Comparison of ENCODE assay signal across 26 cellular contexts in the genomic region with DNA sequence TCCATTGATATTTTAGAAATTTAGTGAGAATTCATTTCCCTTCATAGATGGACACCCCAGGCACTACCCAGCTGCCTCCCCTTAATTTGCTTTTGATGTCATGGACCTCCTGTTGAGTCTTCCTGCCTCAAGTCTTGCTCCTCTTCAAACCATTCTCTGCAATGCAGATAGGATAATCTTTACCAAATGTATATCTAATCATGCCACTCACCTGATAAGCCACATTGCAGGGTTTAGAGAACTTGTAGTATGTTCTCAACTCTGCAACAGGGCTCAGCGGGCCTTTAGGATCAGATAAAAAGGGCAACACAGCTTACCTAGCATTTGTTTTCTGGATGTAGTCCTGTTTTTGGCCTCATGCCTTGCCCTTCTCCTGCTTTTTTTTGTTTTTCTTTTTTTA.
"Had no signal": no experiment of that assay in that cellular context is flagged by ENCODE, and none has a peak within 500 bp of the region (broad histone marks: within the 10 kb centered on the region; RNA-seq: fewer than 3 reads in every experiment).

No MANE protein-coding gene starts in this region.

- ATAC-seq: stimulated activated effector memory CD8-positive, alpha-beta T cell treated with anti-CD3 and anti-CD28 coated beads, Interleukin-12 subunit alpha, Interleukin-12 subunit beta, amount 100 ng/mL, for 72 hours; stimulated activated memory B cell treated with anti-CD40 and anti-IgM and Interleukin-4, amounts not matched to agents 10 μg/mL and 1 μg/mL and 100 μg/mL, for 72 hours; stimulated activated naive B cell treated with anti-CD40 and anti-IgM and Interleukin-4, amounts not matched to agents 10 μg/mL and 1 μg/mL and 100 μg/mL, for 72 hours; stimulated activated naive CD8-positive, alpha-beta T cell treated with anti-CD3 and anti-CD28 coated beads, Interleukin-15, amount 100 ng/mL, for 72 hours; stimulated activated naive CD8-positive, alpha-beta T cell treated with anti-CD3 and anti-CD28 coated beads, Interleukin-15, Interleukin-2, amounts not matched to agents 100 U/mL and 50 U/mL, for 24 hours; upper lobe of right lung had no signal

- H3K27me3 ChIP-seq: stomach, suprapubic skin, testis, thyroid gland, tibial artery, tibial nerve, transverse colon, upper lobe of left lung, upper lobe of right lung, uterus, vagina had no signal

- H3K36me3 ChIP-seq: stomach, suprapubic skin, thoracic aorta, thyroid gland, tibial artery, tibial nerve, transverse colon, upper lobe of left lung, upper lobe of right lung, uterus, vagina had no signal

- H3K27ac ChIP-seq: stomach, suprapubic skin, testis, thoracic aorta, thyroid gland, tibial artery, tibial nerve, transverse colon, upper lobe of left lung, upper lobe of right lung, uterus, vagina had no signal

- H3K9me3 ChIP-seq: suprapubic skin, testis, thoracic aorta, thyroid gland, tibial artery, transverse colon, upper lobe of right lung, uterus, vagina had no signal

- DNase-seq: stimulated activated CD4-positive, alpha-beta T cell treated with anti-CD3 and anti-CD28 coated beads, Interleukin-2, amount 100 ng/mL, for 48 hours; stimulated activated CD4-positive, alpha-beta T cell treated with anti-CD3 and anti-CD28 coated beads, Interleukin-4, amount 100 ng/mL, for 1 hour; stimulated activated CD4-positive, alpha-beta T cell treated with anti-CD3 and anti-CD28 coated beads, Interleukin-4, amount 100 ng/mL, for 24 hours; stimulated activated CD4-positive, alpha-beta T cell treated with anti-CD3 and anti-CD28 coated beads, Interleukin-4, amount 100 ng/mL, for 4 hours; stimulated activated CD8-positive, alpha-beta memory T cell treated with anti-CD3 and anti-CD28 coated beads, Interleukin-4, amount 100 ng/mL, for 48 hours; stimulated activated naive B cell treated with anti-CD40 and anti-IgM and Interleukin-4, amounts not matched to agents 10 μg/mL and 1 μg/mL and 100 μg/mL, for 72 hours; stimulated activated naive CD4-positive, alpha-beta T cell; stimulated activated naive CD4-positive, alpha-beta T cell treated with Interleukin-2 at 50 U/mL for 16 hours; stimulated activated naive CD8-positive, alpha-beta T cell treated with anti-CD3 and anti-CD28 coated beads, Interleukin-15, amount 100 ng/mL, for 72 hours; stimulated activated naive CD8-positive, alpha-beta T cell treated with anti-CD3 and anti-CD28 coated beads, Interleukin-15, Interleukin-2, amounts not matched to agents 100 U/mL and 50 U/mL, for 24 hours; stomach; substantia nigra; testis; thyroid gland; tibial artery; transverse colon; trophoblast cell; upper lobe of left lung; upper lobe of right lung; uterus had no signal

- H3K4me1 ChIP-seq: stomach, suprapubic skin, testis, thyroid gland, tibial artery, tibial nerve, transverse colon, upper lobe of left lung, upper lobe of right lung, uterus, vagina had no signal

- H3K4me3 ChIP-seq: stomach, suprapubic skin, testis, thoracic aorta, thyroid gland, tibial artery, tibial nerve, transverse colon, upper lobe of left lung, upper lobe of right lung, uterus, vagina had no signal
